26 cellular contexts compared by ENCODE assay signal in the genomic region with DNA sequence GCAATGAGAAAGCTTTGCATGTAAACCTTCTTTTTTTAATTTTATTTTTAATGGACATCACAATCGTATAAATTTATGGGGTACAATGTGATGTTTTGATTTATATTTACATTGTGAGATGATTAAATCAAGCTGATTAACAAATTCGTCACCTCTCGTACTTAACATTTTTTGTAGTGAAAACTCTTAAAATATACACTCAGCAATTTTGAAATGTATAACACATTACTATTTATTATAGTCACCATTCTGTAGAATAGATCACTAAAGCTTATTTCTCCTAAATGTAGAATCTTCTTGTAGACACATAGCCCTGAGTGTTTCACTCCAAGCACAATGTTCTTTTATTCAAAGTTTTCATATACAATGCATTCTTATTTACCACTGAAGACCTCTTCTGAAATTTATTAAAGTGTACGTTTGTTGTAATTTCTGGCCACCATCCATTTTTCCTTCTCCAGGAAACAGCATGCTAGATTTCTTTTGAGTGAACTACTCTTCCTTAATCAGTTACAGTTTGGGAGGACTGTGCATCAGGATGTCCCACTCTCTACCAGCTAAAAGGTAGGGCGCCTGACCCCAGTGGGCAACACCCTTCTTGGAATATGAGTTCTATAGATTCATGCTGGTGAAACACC.
"Had no signal": no experiment of that assay in that cellular context is flagged by ENCODE, and none has a peak within 500 bp of the region (broad histone marks: within the 10 kb centered on the region; RNA-seq: fewer than 3 reads in every experiment).

No MANE protein-coding gene starts in this region.

- H3K4me2 ChIP-seq: hepatocyte, neural progenitor cell had no signal

- H3K36me3 ChIP-seq: colonic mucosa, gastroesophageal sphincter, heart left ventricle, neural progenitor cell, prostate gland, right atrium auricular region, sigmoid colon, tibial artery had no signal

- H3K27ac Mint-ChIP-seq: dendritic cell treated with granulocyte-macrophage colony-stimulating factor and Interleukin-4, amounts not matched to agents 40 ng/mL and 50 ng/mL, for 4 days; endodermal cell; memory B cell; natural killer cell; neural progenitor cell; stimulated activated memory B cell treated with anti-CD40 and anti-IgM and Interleukin-4, amounts not matched to agents 10 μg/mL and 1 μg/mL and 100 μg/mL, for 72 hours; type B pancreatic cell had no signal

- H3K9me3 ChIP-seq: colonic mucosa, gastroesophageal sphincter, heart left ventricle, prostate gland, right atrium auricular region, sigmoid colon, testis, tibial artery had no signal

- DNase-seq: colonic mucosa; effector CD8-positive, alpha-beta T cell; endodermal cell; foreskin fibroblast; heart left ventricle; kidney; natural killer cell; sigmoid colon; stimulated activated CD4-positive, alpha-beta T cell treated with anti-CD3 and anti-CD28 coated beads, Interleukin-4, amount 100 ng/mL, for 4 hours; stimulated activated naive CD8-positive, alpha-beta T cell treated with anti-CD3 and anti-CD28 coated beads, Interleukin-15, Interleukin-2, amounts not matched to agents 100 U/mL and 50 U/mL, for 24 hours; substantia nigra; testis; tibial artery had no signal

- H3K4me3 ChIP-seq: colonic mucosa, gastroesophageal sphincter, heart left ventricle, hepatocyte, lung, neural progenitor cell, prostate gland, right atrium auricular region, sigmoid colon, testis, tibial artery had no signal

- H3K36me3 Mint-ChIP-seq: memory B cell, natural killer cell, neural progenitor cell, type B pancreatic cell had no signal

- H3K27me3 Mint-ChIP-seq: dendritic cell treated with granulocyte-macrophage colony-stimulating factor and Interleukin-4, amounts not matched to agents 40 ng/mL and 50 ng/mL, for 4 days; memory B cell; stimulated activated memory B cell treated with anti-CD40 and anti-IgM and Interleukin-4, amounts not matched to agents 10 μg/mL and 1 μg/mL and 100 μg/mL, for 72 hours had no signal

- H3K4me1 ChIP-seq: prostate gland, testis had no signal

- H3K79me2 ChIP-seq: hepatocyte had no signal

- H3K27ac ChIP-seq: colonic mucosa, epithelial cell of prostate, gastroesophageal sphincter, heart left ventricle, hepatocyte, neural progenitor cell, prostate gland, right atrium auricular region, sigmoid colon, testis, tibial artery had no signal

- H3K4me3 Mint-ChIP-seq: dendritic cell treated with granulocyte-macrophage colony-stimulating factor and Interleukin-4, amounts not matched to agents 40 ng/mL and 50 ng/mL, for 4 days; endodermal cell; memory B cell; natural killer cell; neural progenitor cell; stimulated activated memory B cell treated with anti-CD40 and anti-IgM and Interleukin-4, amounts not matched to agents 10 μg/mL and 1 μg/mL and 100 μg/mL, for 72 hours; type B pancreatic cell had no signal

- H3K27me3 ChIP-seq: colonic mucosa, gastroesophageal sphincter, right atrium auricular region, sigmoid colon, testis, tibial artery had no signal

- H3K9ac ChIP-seq: neural progenitor cell had no signal

- FAIRE-seq: kidney had no signal

- H3K9me3 Mint-ChIP-seq: dendritic cell treated with granulocyte-macrophage colony-stimulating factor and Interleukin-4, amounts not matched to agents 40 ng/mL and 50 ng/mL, for 4 days; endodermal cell; memory B cell; natural killer cell; neural progenitor cell; stimulated activated memory B cell treated with anti-CD40 and anti-IgM and Interleukin-4, amounts not matched to agents 10 μg/mL and 1 μg/mL and 100 μg/mL, for 72 hours; type B pancreatic cell had no signal

- ATAC-seq: esophagus mucosa; gastroesophageal sphincter; heart left ventricle; left lobe of liver; natural killer cell; stimulated activated memory B cell treated with anti-CD40 and anti-IgM and Interleukin-4, amounts not matched to agents 10 μg/mL and 1 μg/mL and 100 μg/mL, for 72 hours; stimulated activated naive CD8-positive, alpha-beta T cell treated with anti-CD3 and anti-CD28 coated beads, Interleukin-15, Interleukin-2, amounts not matched to agents 100 U/mL and 50 U/mL, for 24 hours had no signal

- H2AFZ ChIP-seq: hepatocyte, neural progenitor cell had no signal
